Comparison of ENCODE assay signal across 20 cellular contexts in the genomic region with DNA sequence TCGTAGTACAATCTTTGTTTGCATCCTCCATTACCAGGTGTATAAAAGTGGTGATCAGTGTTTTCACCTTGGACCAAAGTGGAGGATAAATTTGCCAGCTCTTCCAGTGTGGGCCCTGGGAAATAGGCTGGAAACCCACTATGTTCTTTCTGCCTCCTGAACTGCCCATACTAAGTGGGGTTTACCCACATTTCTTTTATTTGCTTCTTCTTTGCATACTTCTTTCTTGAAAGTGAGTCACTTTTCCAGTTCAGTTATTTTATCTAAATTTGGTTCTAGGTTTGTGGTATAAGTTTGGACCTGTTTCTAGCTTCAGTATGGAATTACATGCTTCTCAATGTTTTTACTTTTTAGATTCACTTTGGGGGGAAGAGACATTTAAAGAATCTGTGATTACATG.
"Had no signal": no experiment of that assay in that cellular context is flagged by ENCODE, and none has a peak within 500 bp of the region (broad histone marks: within the 10 kb centered on the region; RNA-seq: fewer than 3 reads in every experiment).

No MANE protein-coding gene starts in this region.

- H3K27me3 ChIP-seq: neutrophil, stomach, testis, upper lobe of left lung had no signal

- H3K36me3 ChIP-seq: heart left ventricle, neutrophil, sigmoid colon, stomach, upper lobe of left lung had no signal

- H3K9me3 ChIP-seq: heart left ventricle, neutrophil, sigmoid colon, stomach, testis, upper lobe of left lung had no signal

- H3K27ac ChIP-seq: epithelial cell of prostate, heart left ventricle, neutrophil, parathyroid adenoma, sigmoid colon, stomach, testis, upper lobe of left lung had no signal

- ATAC-seq: effector memory CD8-positive, alpha-beta T cell; heart left ventricle; natural killer cell had no signal

- H3K4me1 ChIP-seq: heart left ventricle, parathyroid adenoma, sigmoid colon, stomach, testis, upper lobe of left lung had no signal

- H3K79me2 ChIP-seq: parathyroid adenoma had no signal

- H3K9ac ChIP-seq: parathyroid adenoma had no signal

- H2AFZ ChIP-seq: parathyroid adenoma had no signal

- DNase-seq: activated CD4-positive, alpha-beta T cell treated with anti-CD3 and anti-CD28 coated beads, Interleukin-2, amount 10 ng/mL, durations not matched to agents 7 days and 5 days; activated CD8-positive, alpha-beta memory T cell treated with anti-CD3 and anti-CD28 coated beads for 24 hours; activated naive CD4-positive, alpha-beta T cell treated with Interleukin-2 at 50 U/mL for 16 hours; dermis blood vessel endothelial cell; effector memory CD8-positive, alpha-beta T cell; heart left ventricle; immature natural killer cell; mesendoderm; natural killer cell; sigmoid colon; stimulated activated CD4-positive, alpha-beta T cell treated with anti-CD3 and anti-CD28 coated beads, Interleukin-1b, Interleukin-23, amount 100 ng/mL, for 48 hours; stomach; testis; upper lobe of left lung had no signal

- H3K4me3 ChIP-seq: heart left ventricle, sigmoid colon, stomach, testis, upper lobe of left lung had no signal

- FAIRE-seq: astrocyte, frontal cortex, TTC549 had no signal
